Comparison of ENCODE assay signal across 22 cellular contexts in genomic region chr17:40295471-40296457, GRCh38. TPM values are rescaled to one million over a fixed set of nuclear protein-coding genes. Genes with fewer than 3 reads are reported as not detected.
A peak's percentile ranks its signal among the peaks of the same experiment; 100 is the strongest.
DNase-seq lines count a peak whose midpoint lies in the region; ATAC-seq, FAIRE-seq and TF ChIP-seq lines count a peak whose summit lies in the region.
"Had no signal": no experiment of that assay in that cellular context is flagged by ENCODE, and none has a peak within 500 bp of the region (broad histone marks: within the 10 kb centered on the region; RNA-seq: fewer than 3 reads in every experiment).

No MANE protein-coding gene starts in this region.

- no peaks in the 10 kb centered on the region for H3K9me2 ChIP-seq in Loucy (replicated peaks; ENCODE audit: low read depth, low read length)

- H3K23ac ChIP-seq in H1 (ENCODE audit: insufficient read length): no peak overlapping the region

- H3K4me1 Mint-ChIP-seq in activated T-cell treated with anti-CD3 and anti-CD28 coated beads, Interleukin-2, amount 50 U/mL, for 4 hours (ENCODE audit: low read depth): peaks cover 8% of the 10 kb centered on the region
- H3K4me1 Mint-ChIP-seq in stimulated activated memory B cell treated with anti-CD40 and anti-IgM and Interleukin-4, amounts not matched to agents 10 μg/mL and 1 μg/mL and 100 μg/mL, for 72 hours: peaks cover 4% of the 10 kb centered on the region

- H3K56ac ChIP-seq in H1 (replicated peaks; ENCODE audit: insufficient read length, low read depth, low read length): no peak overlapping the region

- no peak overlapping the region; the same call in 1 of the 2 replicates for H2BK5ac ChIP-seq in H1 (ENCODE audit: low read depth, low read length)

- H3K4me3 Mint-ChIP-seq in activated T-cell treated with anti-CD3 and anti-CD28 coated beads, Interleukin-2, amount 50 U/mL, for 4 hours: no peak overlapping the region
- H3K4me3 Mint-ChIP-seq in stimulated activated memory B cell treated with anti-CD40 and anti-IgM and Interleukin-4, amounts not matched to agents 10 μg/mL and 1 μg/mL and 100 μg/mL, for 72 hours: no peak overlapping the region
- H3K4me3 Mint-ChIP-seq: activated CD8-positive, alpha-beta memory T cell treated with anti-CD3 and anti-CD28 coated beads, Interleukin-2, amount 10 ng/mL, durations not matched to agents 7 days and 5 days; activated naive CD4-positive, alpha-beta T cell treated with anti-CD3 and anti-CD28 coated beads, Interleukin-2, amount 50 U/mL, for 24 hours; CD4-positive, CD25-positive, alpha-beta regulatory T cell; naive thymus-derived CD4-positive, alpha-beta T cell had no signal

- peak; percentile 83 to 90 for ATAC-seq in activated T-cell treated with anti-CD3 and anti-CD28 coated beads, Interleukin-2, amount 50 U/mL, for 4 hours
- ATAC-seq in stimulated activated memory B cell treated with anti-CD40 and anti-IgM and Interleukin-4, amounts not matched to agents 10 μg/mL and 1 μg/mL and 100 μg/mL, for 72 hours: no peak
- ATAC-seq: activated CD8-positive, alpha-beta memory T cell treated with anti-CD3 and anti-CD28 coated beads, Interleukin-2, amount 10 ng/mL, durations not matched to agents 7 days and 5 days; naive thymus-derived CD4-positive, alpha-beta T cell had no signal

- no peak overlapping the region for H3K4ac ChIP-seq in H1 (replicated peaks; ENCODE audit: insufficient read length, low read depth, low read length)

- H3K79me1 ChIP-seq in H1 (ENCODE audit: low read depth, low read length): no peaks in the 10 kb centered on the region

- 0 out of 2 replicates have a peak overlapping the region, but pooled peaks have one; percentile 87 for H2BK20ac ChIP-seq in H1 (ENCODE audit: low read length)

- no peak overlapping the region for H3K27ac ChIP-seq in H1 (ENCODE audit: low read depth, low read length)
- no peak overlapping the region for H3K27ac ChIP-seq in SJCRH30
- no peak overlapping the region for H3K27ac ChIP-seq in effector memory CD4-positive, alpha-beta T cell (ENCODE audit: insufficient read depth, low read length, poor library complexity, severe bottlenecking)
- H3K27ac ChIP-seq: GM23248, VCaP had no signal

- H2AK5ac ChIP-seq in H1 (ENCODE audit: low read depth, low read length): no peak overlapping the region

- no peak for TF ChIP-seq EP300 in H1 (IDR thresholded peaks at IDR 0.05; ENCODE audit: borderline replicate concordance in 1 of 2, low read depth in 2 of 2, low read length in 2 of 2)

- H3K14ac ChIP-seq in H1 (ENCODE audit: insufficient read length): no peak overlapping the region

- H3K9ac ChIP-seq in Loucy (ENCODE audit: low read depth, low read length, poor library complexity, severe bottlenecking) (peak overlapping the region; percentile 35), H1 (replicated peaks in 1 of 4; ENCODE audit: extremely low read depth in 1 of 4, low read depth in 3 of 4, low read length in 3 of 4) (no peak overlapping the region)
- H3K9ac ChIP-seq: GM23248 had no signal

- H3K27me3 Mint-ChIP-seq in activated T-cell treated with anti-CD3 and anti-CD28 coated beads, Interleukin-2, amount 50 U/mL, for 4 hours (ENCODE audit: low read depth): no peaks in the 10 kb centered on the region
- H3K27me3 Mint-ChIP-seq in stimulated activated memory B cell treated with anti-CD40 and anti-IgM and Interleukin-4, amounts not matched to agents 10 μg/mL and 1 μg/mL and 100 μg/mL, for 72 hours: no peaks in the 10 kb centered on the region
- H3K27me3 Mint-ChIP-seq: activated CD8-positive, alpha-beta memory T cell treated with anti-CD3 and anti-CD28 coated beads, Interleukin-2, amount 10 ng/mL, durations not matched to agents 7 days and 5 days; activated naive CD4-positive, alpha-beta T cell treated with anti-CD3 and anti-CD28 coated beads, Interleukin-2, amount 50 U/mL, for 24 hours; CD4-positive, CD25-positive, alpha-beta regulatory T cell; naive thymus-derived CD4-positive, alpha-beta T cell had no signal

- no peak for TF ChIP-seq CTCF in Loucy (conservative IDR thresholded peaks at IDR 0.05; ENCODE audit: low read length)
- TF ChIP-seq CTCF in H1 (IDR thresholded peaks at IDR 0.05; ENCODE audit: control extremely low read depth in 1 of 3, insufficient read depth in 1 of 3, low read depth in 1 of 3, low read length in 3 of 3): no peak

- H3K79me2 ChIP-seq in Loucy (ENCODE audit: insufficient read depth, low read length) (peaks cover 46% of the 10 kb centered on the region), H1 (ENCODE audit: control insufficient read depth in 1 of 2, insufficient read depth in 2 of 2, low read length in 2 of 2) (peaks cover 0 to 17% of the 10 kb centered on the region in 2 experiments; a peak in 2 of 4 replicates)

- no peak overlapping the region for H2BK15ac ChIP-seq in H1 (ENCODE audit: low read length)

- H4K91ac ChIP-seq in H1 (replicated peaks; ENCODE audit: insufficient read length, low read length): no peak overlapping the region

- no peaks in the 10 kb centered on the region for H3K27me3 ChIP-seq in Loucy (ENCODE audit: insufficient read depth, low read length, poor library complexity, severe bottlenecking)
- H3K27me3 ChIP-seq in H1 (replicated peaks in 1 of 4; ENCODE audit: control insufficient read depth in 3 of 4, extremely low read depth in 1 of 4, insufficient read depth in 3 of 4, low read length in 3 of 4): no peaks in the 10 kb centered on the region
- no peaks in the 10 kb centered on the region for H3K27me3 ChIP-seq in SJCRH30
- no peaks in the 10 kb centered on the region for H3K27me3 ChIP-seq in effector memory CD4-positive, alpha-beta T cell (replicated peaks; ENCODE audit: control insufficient read depth, insufficient read depth, low read length, poor library complexity, severe bottlenecking)

- H3K9me3 ChIP-seq in Loucy (ENCODE audit: insufficient read depth, low read depth, low read length): no peaks in the 10 kb centered on the region
- H3K9me3 ChIP-seq in H1 (ENCODE audit: insufficient read depth in 2 of 2, low read depth in 1 of 2, low read length in 1 of 2): no peaks in the 10 kb centered on the region
- no peaks in the 10 kb centered on the region for H3K9me3 ChIP-seq in SJCRH30 (replicated peaks)
- H3K9me3 ChIP-seq in effector memory CD4-positive, alpha-beta T cell (ENCODE audit: control insufficient read depth, low read length): no peaks in the 10 kb centered on the region

- H3K18ac ChIP-seq in H1 (ENCODE audit: extremely low read depth, low read length): no peak overlapping the region; the same call in 1 of the 2 replicates

- WGBS in H1 (ENCODE audit: extremely low coverage in 1 of 2, insufficient coverage in 1 of 2, insufficient read length in 1 of 2, insufficient replicate concordance in 2 of 2, low coverage in 1 of 2, low lambda C conversion rate in 2 of 2, missing lambda C conversion rate in 1 of 2), 2 experiments: 17% methylated on average over 5 of the region's 5 CpGs; no CpG with 5 or more reads in 1 of the 2 experiments

- no peaks in the 10 kb centered on the region for H3K23me2 ChIP-seq in H1 (ENCODE audit: low read depth, low read length)

- peak; percentile 36 for FAIRE-seq in H1 (lab: Jason Lieb, UNC)
- FAIRE-seq: bronchial epithelial cell, islet of Langerhans, urothelium cell line had no signal

- H4K5ac ChIP-seq in H1 (ENCODE audit: insufficient read length, low read depth, low read length): peak overlapping the region; percentile 75

- POLR2A ChIA-PET in H1 (lab: Charles Lee; ENCODE audit: partially characterized antibody): interaction anchor here (0.6 to 31.2 kb wide), 7 partner anchors 0 to 126 kb away, joined by 3 to 570 read pairs (median 3); partner anchors contain the start of genes CDC6, GJD3, RARA and WIPF2

- no peak for TF ChIP-seq RAD21 in H1 (IDR thresholded peaks at IDR 0.05 in 1 of 2, conservative IDR thresholded peaks at IDR 0.05 in 1 of 2; ENCODE audit: low read depth in 2 of 2, low read length in 2 of 2)

- H3K9me3 Mint-ChIP-seq in activated T-cell treated with anti-CD3 and anti-CD28 coated beads, Interleukin-2, amount 50 U/mL, for 4 hours: no peaks in the 10 kb centered on the region
- H3K9me3 Mint-ChIP-seq in stimulated activated memory B cell treated with anti-CD40 and anti-IgM and Interleukin-4, amounts not matched to agents 10 μg/mL and 1 μg/mL and 100 μg/mL, for 72 hours: no peaks in the 10 kb centered on the region
- H3K9me3 Mint-ChIP-seq: activated naive CD4-positive, alpha-beta T cell treated with anti-CD3 and anti-CD28 coated beads, Interleukin-2, amount 50 U/mL, for 24 hours; CD4-positive, CD25-positive, alpha-beta regulatory T cell; naive thymus-derived CD4-positive, alpha-beta T cell had no signal

- H3K4me1 ChIP-seq in Loucy (ENCODE audit: insufficient read depth, low read length, poor library complexity, severe bottlenecking) (peaks cover 34% of the 10 kb centered on the region), H1 (replicated peaks in 1 of 4; ENCODE audit: control insufficient read depth in 3 of 4, insufficient read depth in 4 of 4, low read length in 3 of 4) (peaks cover 0 to 7% (median 3%) of the 10 kb centered on the region in 4 experiments; a peak in 5 of 7 replicates), SJCRH30 (no peaks in the 10 kb centered on the region)
- H3K4me1 ChIP-seq in effector memory CD4-positive, alpha-beta T cell (ENCODE audit: control insufficient read depth, insufficient read depth, low read length, poor library complexity, severe bottlenecking): no peaks in the 10 kb centered on the region

- CTCF ChIA-PET in H1 (lab: Charles Lee; ENCODE audit: partially characterized antibody): interaction anchor here (0.7 to 4.2 kb wide), 11 partner anchors 8 to 226 kb away, joined by 3 to 23 read pairs (median 4); partner anchors contain the start of gene WIPF2

- H2AFZ ChIP-seq in Loucy (ENCODE audit: low read length) (no peak overlapping the region), H1 (ENCODE audit: low read length) (no peak overlapping the region)
- H2AFZ ChIP-seq: GM23248 had no signal

- H3K4me2 ChIP-seq in Loucy (ENCODE audit: low read depth, low read length, poor library complexity, severe bottlenecking) (peak overlapping the region; percentile 18), H1 (ENCODE audit: insufficient read depth in 1 of 2, low read depth in 2 of 2, low read length in 2 of 2) (peak overlapping the region; percentile 45 to 52)

- H3K27ac Mint-ChIP-seq in stimulated activated memory B cell treated with anti-CD40 and anti-IgM and Interleukin-4, amounts not matched to agents 10 μg/mL and 1 μg/mL and 100 μg/mL, for 72 hours: peak overlapping the region; percentile 24
- H3K27ac Mint-ChIP-seq: activated CD8-positive, alpha-beta memory T cell treated with anti-CD3 and anti-CD28 coated beads, Interleukin-2, amount 10 ng/mL, durations not matched to agents 7 days and 5 days; activated naive CD4-positive, alpha-beta T cell treated with anti-CD3 and anti-CD28 coated beads, Interleukin-2, amount 50 U/mL, for 24 hours; CD4-positive, CD25-positive, alpha-beta regulatory T cell had no signal

- H2BK120ac ChIP-seq in H1 (replicated peaks; ENCODE audit: low read depth, low read length): peak overlapping the region; percentile 76

- peaks cover 21% of the 10 kb centered on the region for H4K20me1 ChIP-seq in Loucy (ENCODE audit: insufficient read depth, low read length, poor library complexity, severe bottlenecking)
- peaks cover 2 to 5% of the 10 kb centered on the region in 2 experiments for H4K20me1 ChIP-seq in H1 (replicated peaks in 1 of 2; ENCODE audit: control insufficient read depth in 1 of 2, insufficient read depth in 2 of 2, low read length in 2 of 2)

- H4K8ac ChIP-seq in H1 (ENCODE audit: extremely low read depth, insufficient read depth, low read length): no peak overlapping the region

- H3K4me3 ChIP-seq in Loucy (ENCODE audit: low read length, poor library complexity, severe bottlenecking) (no peak overlapping the region), H1 (ENCODE audit: extremely low read depth in 1 of 4, insufficient read depth in 2 of 4, low read depth in 3 of 4, low read length in 4 of 4) (peak overlapping the region in 3 of 4 experiments; percentile 6 to 23 (median 7); a peak in 3 of 8 replicates), SJCRH30 (no peak overlapping the region)
- no peak overlapping the region for H3K4me3 ChIP-seq in effector memory CD4-positive, alpha-beta T cell (ENCODE audit: insufficient read depth, low read depth, low read length, poor library complexity, severe bottlenecking)
- H3K4me3 ChIP-seq: GM23248 had no signal

- TF ChIP-seq POLR2A in H1 (IDR thresholded peaks at IDR 0.05; ENCODE audit: control extremely low read depth in 1 of 2, low read depth in 2 of 2, low read length in 2 of 2): no peak; a peak in 1 of 3 replicates

- DNase-seq in activated T-cell treated with anti-CD3 and anti-CD28 coated beads, Interleukin-2, amount 50 U/mL, for 4 hours: no peak
- DNase-seq in activated T-cell treated with anti-CD3 and anti-CD28 coated beads, Interleukin-2, amount 50 U/mL, for 1 hour: no peak
- DNase-seq in H1 (ENCODE audit: low read depth in 1 of 2, low spot score in 2 of 2) (no peak), SJCRH30 (no peak), pons (ENCODE audit: low spot score) (no peak)
- no peak for DNase-seq in effector memory CD4-positive, alpha-beta T cell
- DNase-seq: activated CD8-positive, alpha-beta memory T cell treated with anti-CD3 and anti-CD28 coated beads, Interleukin-2, amount 10 ng/mL, durations not matched to agents 7 days and 5 days; CD4-positive, CD25-positive, alpha-beta regulatory T cell; GM23248; naive thymus-derived CD4-positive, alpha-beta T cell; NCI-H1105; NCI-H226; NK-92 treated with Interleukin-12 subunit alpha and Interleukin-12 subunit beta, amount 100 ng/mL, for 24 hours; RPMI8226; stimulated activated naive CD4-positive, alpha-beta T cell treated with Interleukin-2 at 50 U/mL for 16 hours had no signal

- H3F3A ChIP-seq in Loucy (ENCODE audit: low read depth): no peaks in the 10 kb centered on the region

- H2BK12ac ChIP-seq in H1 (ENCODE audit: low read depth, low read length): no peak overlapping the region

- H3K36me3 Mint-ChIP-seq in activated T-cell treated with anti-CD3 and anti-CD28 coated beads, Interleukin-2, amount 50 U/mL, for 4 hours (ENCODE audit: insufficient read depth): peaks cover 10% of the 10 kb centered on the region
- H3K36me3 Mint-ChIP-seq in stimulated activated memory B cell treated with anti-CD40 and anti-IgM and Interleukin-4, amounts not matched to agents 10 μg/mL and 1 μg/mL and 100 μg/mL, for 72 hours: peaks cover 10% of the 10 kb centered on the region

- H3K36me3 ChIP-seq in Loucy (ENCODE audit: insufficient read depth, low read length) (peaks cover 68% of the 10 kb centered on the region; the same call in 1 of the 2 replicates), H1 (ENCODE audit: control insufficient read depth in 2 of 4, insufficient read depth in 4 of 4, low read length in 3 of 4) (peaks cover 36 to 93% (median 75%) of the 10 kb centered on the region in 4 experiments), SJCRH30 (peaks cover 84% of the 10 kb centered on the region)
- H3K36me3 ChIP-seq in effector memory CD4-positive, alpha-beta T cell (ENCODE audit: control insufficient read depth, insufficient read depth, low read length): no peaks in the 10 kb centered on the region

RNA-seq across cellular contexts. Expression of gene CDC6, which starts 8.1 kb away (rescaled TPM):
- total RNA-seq in activated T-cell treated with anti-CD3 and anti-CD28 coated beads, Interleukin-2, amount 50 U/mL, for 4 hours: 10 to 100 TPM; 67.3 to 94.0 (median 83.6) TPM
- total RNA-seq in H1 (2021; fragmentation: NEBNext Ultra II Directional; extraction: Animal tissue kit (Norgen Biotek cat#: 25700)): 139 and 140 TPM in 2 replicates
- polyA plus RNA-seq in H1 (2011; rRNA removed): 38.0 and 50.5 TPM in 2 replicates
- 62.0 TPM for polyA plus RNA-seq in H1 (2011; cell fraction: cytosol; rRNA removed)
- polyA plus RNA-seq in H1 (2011; cell fraction: nucleus; rRNA removed): 32.6 TPM
- polyA plus RNA-seq in H1 (2012, experiment 1 of 2): 66.3 to 99.0 TPM (median 74.5 TPM) in 4 replicates
- 10.6 TPM for polyA plus RNA-seq in H1 (2012, experiment 2 of 2)
- polyA plus RNA-seq in H1 (2013, experiment 1 of 2): 87.2 TPM
- polyA plus RNA-seq in H1 (2013, experiment 2 of 2): 90.5 TPM
- polyA minus RNA-seq in H1 (2011; rRNA and poly(A)+ RNA removed): 51.3 and 81.1 TPM in 2 replicates
- 38.5 TPM for polyA minus RNA-seq in H1 (2011; cell fraction: cytosol; rRNA and poly(A)+ RNA removed)
- polyA minus RNA-seq in H1 (2011; cell fraction: nucleus; rRNA and poly(A)+ RNA removed): 58.3 TPM
- total RNA-seq in SJCRH30 (2014; rRNA removed; shearing (Covaris generic)): 89.3 and 97.0 TPM in 2 replicates

RNA-seq across cellular contexts. Expression of gene RARA, which starts 13.2 kb away (rescaled TPM):
- 10 to 100 TPM; 46.5 to 61.9 (median 48.7) TPM for total RNA-seq in activated T-cell treated with anti-CD3 and anti-CD28 coated beads, Interleukin-2, amount 50 U/mL, for 4 hours
- total RNA-seq in H1 (2021; fragmentation: NEBNext Ultra II Directional; extraction: Animal tissue kit (Norgen Biotek cat#: 25700)): 13.4 and 16.5 TPM in 2 replicates
- 4.4 and 7.8 TPM in 2 replicates for polyA plus RNA-seq in H1 (2011; rRNA removed)
- polyA plus RNA-seq in H1 (2011; cell fraction: cytosol; rRNA removed): 2.5 TPM
- 6.9 TPM for polyA plus RNA-seq in H1 (2011; cell fraction: nucleus; rRNA removed)
- 12.6 to 17.5 TPM (median 16.0 TPM) in 4 replicates for polyA plus RNA-seq in H1 (2012, experiment 1 of 2)
- 13.9 TPM for polyA plus RNA-seq in H1 (2012, experiment 2 of 2)
- 11.2 TPM for polyA plus RNA-seq in H1 (2013, experiment 1 of 2)
- 11.1 TPM for polyA plus RNA-seq in H1 (2013, experiment 2 of 2)
- polyA minus RNA-seq in H1 (2011; rRNA and poly(A)+ RNA removed): 2.9 and 6.4 TPM in 2 replicates
- polyA minus RNA-seq in H1 (2011; cell fraction: cytosol; rRNA and poly(A)+ RNA removed): 8.4 TPM
- polyA minus RNA-seq in H1 (2011; cell fraction: nucleus; rRNA and poly(A)+ RNA removed): 6.2 TPM
- 42.3 and 43.2 TPM in 2 replicates for total RNA-seq in SJCRH30 (2014; rRNA removed; shearing (Covaris generic))

Comparison
In these comparisons a context has a peak if more than half of its experiments do, and no peak if none do; other contexts are left out.
1. H3K4me3 ChIP-seq: peak in H1 (3 of 4); none in Loucy (single experiment), SJCRH30 (single experiment) and effector memory CD4-positive, alpha-beta T cell (single experiment).